21 cellular contexts compared by ENCODE assay signal in genomic region chr5:104606258-104606829, GRCh38.
"Had no signal": no experiment of that assay in that cellular context is flagged by ENCODE, and none has a peak within 500 bp of the region (broad histone marks: within the 10 kb centered on the region; RNA-seq: fewer than 3 reads in every experiment).

No MANE protein-coding gene starts in this region.

- H3K4me1 ChIP-seq: esophagus squamous epithelium, gastrocnemius medialis, prostate gland, tibial nerve had no signal

- H3K27me3 ChIP-seq: esophagus squamous epithelium, gastrocnemius medialis, neutrophil, ovary, tibial nerve had no signal

- DNase-seq: activated CD4-positive, alpha-beta memory T cell treated with anti-CD3 and anti-CD28 coated beads for 36 hours; activated CD4-positive, alpha-beta T cell treated with anti-CD3 and anti-CD28 coated beads for 48 hours; activated effector memory CD4-positive, alpha-beta T cell treated with anti-CD3 and anti-CD28 coated beads, Interleukin-2, amount 50 U/mL, for 16 hours; activated naive CD4-positive, alpha-beta T cell treated with anti-CD3 and anti-CD28 coated beads, Interleukin-2, amount 10 ng/mL, durations not matched to agents 7 days and 5 days; activated T-cell treated with anti-CD3 and anti-CD28 coated beads, Interleukin-2, amount 50 U/mL, for 72 hours; amygdala; cerebellar nuclear complex; esophagus squamous epithelium; gastrocnemius medialis; islet precursor cell; left cardiac atrium; midbrain; natural killer cell; ovary; stimulated activated CD4-positive, alpha-beta T cell treated with anti-CD3 and anti-CD28 coated beads, Interleukin-4, amount 100 ng/mL, for 4 hours; substantia nigra had no signal

- H3K27ac ChIP-seq: coronary artery, esophagus squamous epithelium, gastrocnemius medialis, neutrophil, ovary, prostate gland, tibial nerve had no signal

- H3K9me3 ChIP-seq: esophagus squamous epithelium, gastrocnemius medialis, neutrophil, ovary, prostate gland had no signal

- H3K4me3 ChIP-seq: coronary artery, esophagus squamous epithelium, gastrocnemius medialis, ovary, prostate gland, tibial nerve had no signal

- H3K36me3 ChIP-seq: esophagus squamous epithelium, gastrocnemius medialis, neutrophil, ovary, prostate gland, tibial nerve had no signal

- FAIRE-seq: urothelium cell line had no signal
